ENCODE assay signal across 1 cellular context in genomic region chr17:73342549-73343167, GRCh38.
A peak's percentile ranks its signal among the peaks of the same experiment; 100 is the strongest.
TF ChIP-seq lines count a peak whose summit lies in the region.

No MANE protein-coding gene starts in this region.

TF ChIP-seq in H1, 55 proteins besides CTCF, POLR2A, EP300 and RAD21:
- TF ChIP-seq SIN3A (conservative IDR thresholded peaks at IDR 0.05 in 1 of 2, IDR thresholded peaks at IDR 0.05 in 1 of 2; ENCODE audit: low read depth in 1 of 2, low read length in 2 of 2) (0 out of 4 replicates have a peak, but pooled peaks of 1 of the 2 experiments have one; percentile 4), HDAC2 (IDR thresholded peaks at IDR 0.05; ENCODE audit: borderline replicate concordance in 1 of 2, low read depth in 2 of 2, low read length in 2 of 2) (peak in 1 of 2 experiments; percentile 98; a peak in 2 of 4 replicates), SIX5 (IDR thresholded peaks at IDR 0.05; ENCODE audit: low read depth, low read length) (no peak), JUND (IDR thresholded peaks at IDR 0.05; ENCODE audit: low read length) (no peak), NRF1 (IDR thresholded peaks at IDR 0.05; ENCODE audit: low read depth, low read length) (no peak), KDM5A (IDR thresholded peaks at IDR 0.05; ENCODE audit: low read length) (no peak), ATF2 (IDR thresholded peaks at IDR 0.05; ENCODE audit: low read length) (no peak), EGR1 (IDR thresholded peaks at IDR 0.05; ENCODE audit: borderline replicate concordance, low read depth, low read length) (no peak), RBBP5 (IDR thresholded peaks at IDR 0.05; ENCODE audit: borderline replicate concordance, low read depth, low read length) (no peak), TEAD4 (IDR thresholded peaks at IDR 0.05; ENCODE audit: low read depth, low read length) (no peak), MAX (IDR thresholded peaks at IDR 0.05) (no peak), POLR2AphosphoS5 (IDR thresholded peaks at IDR 0.05; ENCODE audit: low read depth, low read length) (no peak), EZH2 (IDR thresholded peaks at IDR 0.05; ENCODE audit: low read depth, low read length, severe bottlenecking) (no peak), SP1 (IDR thresholded peaks at IDR 0.05; ENCODE audit: low read depth, low read length) (no peak), CTBP2 (IDR thresholded peaks at IDR 0.05; ENCODE audit: borderline replicate concordance, insufficient read depth, insufficient read length, low read length) (no peak), YY1 (IDR thresholded peaks at IDR 0.05; ENCODE audit: low read depth, low read length) (no peak), SP4 (IDR thresholded peaks at IDR 0.05; ENCODE audit: low read length) (no peak), POU5F1 (IDR thresholded peaks at IDR 0.05; ENCODE audit: low read depth, low read length) (no peak), SRF (IDR thresholded peaks at IDR 0.05; ENCODE audit: low read depth, low read length) (no peak), BACH1 (IDR thresholded peaks at IDR 0.05; ENCODE audit: low read length) (0 out of 2 replicates have a peak, but pooled peaks have one; percentile 20), PHF8 (conservative IDR thresholded peaks at IDR 0.05; ENCODE audit: low read depth, low read length) (no peak), KDM1A (IDR thresholded peaks at IDR 0.05; ENCODE audit: borderline replicate concordance, low read length) (peak; percentile 99), TCF12 (IDR thresholded peaks at IDR 0.05; ENCODE audit: low read depth, low read length) (peak; percentile 33; the same call in 1 of the 2 replicates), SAP30 (IDR thresholded peaks at IDR 0.05; ENCODE audit: insufficient read depth, insufficient replicate concordance, low read length) (no peak), CHD2 (IDR thresholded peaks at IDR 0.05; ENCODE audit: low read length) (no peak), BCL11A (IDR thresholded peaks at IDR 0.05; ENCODE audit: low read depth in 2 of 2, low read length in 2 of 2) (no peak), ASH2L (IDR thresholded peaks at IDR 0.05; ENCODE audit: low read length) (no peak), BRCA1 (IDR thresholded peaks at IDR 0.05; ENCODE audit: low read depth, low read length) (no peak)
- TF ChIP-seq, protein P1, sequence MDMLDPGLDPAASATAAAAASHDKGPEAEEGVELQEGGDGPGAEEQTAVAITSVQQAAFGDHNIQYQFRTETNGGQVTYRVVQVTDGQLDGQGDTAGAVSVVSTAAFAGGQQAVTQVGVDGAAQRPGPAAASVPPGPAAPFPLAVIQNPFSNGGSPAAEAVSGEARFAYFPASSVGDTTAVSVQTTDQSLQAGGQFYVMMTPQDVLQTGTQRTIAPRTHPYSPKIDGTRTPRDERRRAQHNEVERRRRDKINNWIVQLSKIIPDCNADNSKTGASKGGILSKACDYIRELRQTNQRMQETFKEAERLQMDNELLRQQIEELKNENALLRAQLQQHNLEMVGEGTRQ (IDR thresholded peaks at IDR 0.05; ENCODE audit: low read length) = no peak
